ENCODE assay signal across 26 cellular contexts in genomic region chr14:95045255-95045701, GRCh38.
DNase-seq lines count a peak whose midpoint lies in the region; ATAC-seq and TF ChIP-seq lines count a peak whose summit lies in the region.
"Had no signal": no experiment of that assay in that cellular context is flagged by ENCODE, and none has a peak within 500 bp of the region (broad histone marks: within the 10 kb centered on the region; RNA-seq: fewer than 3 reads in every experiment).

No MANE protein-coding gene starts in this region.

- H3K27me3 Mint-ChIP-seq in natural killer cell treated with Interleukin-12 subunit alpha and Interleukin-12 subunit beta and Interleukin-15 and Interleukin-18, amount 100 ng/mL, for 72 hours, result peaks cover 29 to 30% of the 10 kb centered on the region in 2 donors
- H3K27me3 Mint-ChIP-seq in stimulated activated memory B cell treated with anti-CD40 and anti-IgM and Interleukin-4, amounts not matched to agents 10 μg/mL and 1 μg/mL and 100 μg/mL, for 72 hours, result peaks cover 67% of the 10 kb centered on the region

- no peaks in the 10 kb centered on the region for H3K9me3 Mint-ChIP-seq in natural killer cell treated with Interleukin-12 subunit alpha and Interleukin-12 subunit beta and Interleukin-15 and Interleukin-18, amount 100 ng/mL, for 72 hours
- H3K9me3 Mint-ChIP-seq in stimulated activated memory B cell treated with anti-CD40 and anti-IgM and Interleukin-4, amounts not matched to agents 10 μg/mL and 1 μg/mL and 100 μg/mL, for 72 hours, result peaks cover 6% of the 10 kb centered on the region
- H3K9me3 Mint-ChIP-seq: activated naive CD4-positive, alpha-beta T cell treated with anti-CD3 and anti-CD28 coated beads, Interleukin-2, amount 50 U/mL, for 72 hours; T-helper 1 cell treated with Interleukin-12 subunit alpha and Interleukin-12 subunit beta and Interleukin-4 antibody, amounts not matched to agents 30 μg/mL and 1 μg/mL, for 36 hours had no signal

- intact Hi-C loops in stomach (cut with DNase I; ENCODE audit: low total_unique reads), result no loop called here

- H3K27ac ChIP-seq in RWPE2 (ENCODE audit: poor library complexity, severe bottlenecking), result no peak overlapping the region
- H3K27ac ChIP-seq in stomach, result no peak overlapping the region
- no peak overlapping the region for H3K27ac ChIP-seq in smooth muscle cell (ENCODE audit: low read depth)
- H3K27ac ChIP-seq: neutrophil, RWPE1 had no signal

- H3K27ac Mint-ChIP-seq in natural killer cell treated with Interleukin-12 subunit alpha and Interleukin-12 subunit beta and Interleukin-15 and Interleukin-18, amount 100 ng/mL, for 72 hours, result no peak overlapping the region
- H3K27ac Mint-ChIP-seq in stimulated activated memory B cell treated with anti-CD40 and anti-IgM and Interleukin-4, amounts not matched to agents 10 μg/mL and 1 μg/mL and 100 μg/mL, for 72 hours, result no peak overlapping the region
- H3K27ac Mint-ChIP-seq: activated naive CD4-positive, alpha-beta T cell treated with anti-CD3 and anti-CD28 coated beads, Interleukin-2, amount 50 U/mL, for 72 hours; CD4-positive, CD25-positive, alpha-beta regulatory T cell; progenitor cell of endocrine pancreas; T-helper 1 cell treated with Interleukin-12 subunit alpha and Interleukin-12 subunit beta and Interleukin-4 antibody, amounts not matched to agents 30 μg/mL and 1 μg/mL, for 36 hours had no signal

- no peaks in the 10 kb centered on the region for H3F3A ChIP-seq in smooth muscle cell (ENCODE audit: low read depth)

- DNase-seq in activated CD8-positive, alpha-beta memory T cell treated with anti-CD3 and anti-CD28 coated beads, Interleukin-2, amount 50 U/mL, for 48 hours, result peak; percentile 12
- DNase-seq in activated CD8-positive, alpha-beta memory T cell treated with anti-CD3 and anti-CD28 coated beads, Interleukin-2, amount 50 U/mL, for 4 hours, result no peak
- DNase-seq in RWPE2 (ENCODE audit: low spot score), result peak; percentile 33
- DNase-seq in natural killer cell treated with Interleukin-12 subunit alpha and Interleukin-12 subunit beta and Interleukin-15 and Interleukin-18, amount 100 ng/mL, for 72 hours (ENCODE audit: low spot score), result peak; percentile 48
- DNase-seq in stomach, result peak; percentile 17
- no peak for DNase-seq in smooth muscle cell (lab: John Stamatoyannopoulos, UW; ENCODE audit: unreplicated experiment)
- DNase-seq in Kasumi-1 (lab: John Stamatoyannopoulos, UW), result no peak
- DNase-seq: activated CD4-positive, alpha-beta T cell treated with anti-CD3 and anti-CD28 coated beads, Interleukin-2, amount 50 U/mL, for 1 hour; activated CD4-positive, CD25-positive, alpha-beta regulatory T cell; CD4-positive, CD25-positive, alpha-beta regulatory T cell; DND-41; effector CD4-positive, alpha-beta T cell; hypothalamus; left cardiac atrium; mammary epithelial cell; NCI-H1048; NCI-H1694 treated with DMSO at 0.1 percent for 48 hours; SK-N-SH; stimulated activated CD4-positive, alpha-beta T cell treated with anti-CD3 and anti-CD28 coated beads, Interleukin-15, amount 100 ng/mL, for 24 hours; stimulated activated CD4-positive, alpha-beta T cell treated with anti-CD3 and anti-CD28 coated beads, Interleukin-4, amount 100 ng/mL, for 4 hours had no signal

- no peak for TF ChIP-seq POLR2A in stomach (IDR thresholded peaks at IDR 0.05)

- H3K27me3 ChIP-seq in RWPE2 (ENCODE audit: insufficient read depth, poor library complexity, severe bottlenecking) (peaks cover 40% of the 10 kb centered on the region), stomach (peaks cover 0 to 6% (median 0%) of the 10 kb centered on the region in 3 donors), smooth muscle cell (ENCODE audit: low read depth) (peaks cover 7% of the 10 kb centered on the region)

- no peak overlapping the region for H3K4me3 Mint-ChIP-seq in natural killer cell treated with Interleukin-12 subunit alpha and Interleukin-12 subunit beta and Interleukin-15 and Interleukin-18, amount 100 ng/mL, for 72 hours
- no peak overlapping the region for H3K4me3 Mint-ChIP-seq in stimulated activated memory B cell treated with anti-CD40 and anti-IgM and Interleukin-4, amounts not matched to agents 10 μg/mL and 1 μg/mL and 100 μg/mL, for 72 hours
- H3K4me3 Mint-ChIP-seq: CD4-positive, CD25-positive, alpha-beta regulatory T cell; T-helper 1 cell treated with Interleukin-12 subunit alpha and Interleukin-12 subunit beta and Interleukin-4 antibody, amounts not matched to agents 30 μg/mL and 1 μg/mL, for 36 hours had no signal

- H2AFZ ChIP-seq in smooth muscle cell (ENCODE audit: low read depth), result no peak overlapping the region

- H3K4me1 ChIP-seq in RWPE2 (ENCODE audit: insufficient read depth, poor library complexity, severe bottlenecking) (no peaks in the 10 kb centered on the region), stomach (peaks cover 0 to 6% (median 0%) of the 10 kb centered on the region in 4 donors), smooth muscle cell (ENCODE audit: low read depth) (no peaks in the 10 kb centered on the region)

- TF ChIP-seq CTCF in RWPE2 (IDR thresholded peaks at IDR 0.05; ENCODE audit: poor library complexity, severe bottlenecking), result no peak
- TF ChIP-seq CTCF in stomach (IDR thresholded peaks at IDR 0.05), result no peak
- no peak for TF ChIP-seq CTCF in smooth muscle cell (IDR thresholded peaks at IDR 0.05; ENCODE audit: borderline replicate concordance, insufficient read depth, poor library complexity, severe bottlenecking)

- WGBS in stomach, 5 donors, result 67 to 82% (median 70%) methylated on average over 11 of the region's 11 CpGs
- WGBS in smooth muscle cell (ENCODE audit: low lambda C conversion rate), result 80% methylated on average over 11 of the region's 11 CpGs

- H3K4me3 ChIP-seq in RWPE2 (ENCODE audit: severe bottlenecking) (no peak overlapping the region), stomach (no peak overlapping the region), smooth muscle cell (no peak overlapping the region)

- no peaks in the 10 kb centered on the region for H3K4me1 Mint-ChIP-seq in natural killer cell treated with Interleukin-12 subunit alpha and Interleukin-12 subunit beta and Interleukin-15 and Interleukin-18, amount 100 ng/mL, for 72 hours (ENCODE audit: low read depth in 2 of 2)
- no peaks in the 10 kb centered on the region for H3K4me1 Mint-ChIP-seq in stimulated activated memory B cell treated with anti-CD40 and anti-IgM and Interleukin-4, amounts not matched to agents 10 μg/mL and 1 μg/mL and 100 μg/mL, for 72 hours
- H3K4me1 Mint-ChIP-seq: CD4-positive, CD25-positive, alpha-beta regulatory T cell had no signal

- H3K79me2 ChIP-seq in smooth muscle cell (ENCODE audit: low read depth), result no peaks in the 10 kb centered on the region

- TF ChIP-seq EP300 in stomach (IDR thresholded peaks at IDR 0.05), result no peak

- H3K36me3 ChIP-seq in RWPE2 (ENCODE audit: low read depth) (no peaks in the 10 kb centered on the region), stomach (no peaks in the 10 kb centered on the region), smooth muscle cell (ENCODE audit: low read depth) (no peaks in the 10 kb centered on the region)
- H3K36me3 ChIP-seq: neutrophil had no signal

- no peak for ATAC-seq in RWPE2 (ENCODE audit: low read depth)
- no peak for ATAC-seq in natural killer cell treated with Interleukin-12 subunit alpha and Interleukin-12 subunit beta and Interleukin-15 and Interleukin-18, amount 100 ng/mL, for 72 hours
- no peak for ATAC-seq in stimulated activated memory B cell treated with anti-CD40 and anti-IgM and Interleukin-4, amounts not matched to agents 10 μg/mL and 1 μg/mL and 100 μg/mL, for 72 hours
- ATAC-seq: activated naive CD4-positive, alpha-beta T cell treated with anti-CD3 and anti-CD28 coated beads, Interleukin-2, amount 50 U/mL, for 72 hours; left cardiac atrium had no signal

- H3K9me3 ChIP-seq in RWPE2 (ENCODE audit: severe bottlenecking), result no peaks in the 10 kb centered on the region
- no peaks in the 10 kb centered on the region for H3K9me3 ChIP-seq in stomach
- H3K9me3 ChIP-seq in smooth muscle cell (replicated peaks; ENCODE audit: low read depth), result no peaks in the 10 kb centered on the region
- H3K9me3 ChIP-seq: neutrophil, SK-N-SH had no signal

- no peaks in the 10 kb centered on the region for H3K36me3 Mint-ChIP-seq in natural killer cell treated with Interleukin-12 subunit alpha and Interleukin-12 subunit beta and Interleukin-15 and Interleukin-18, amount 100 ng/mL, for 72 hours
- H3K36me3 Mint-ChIP-seq in stimulated activated memory B cell treated with anti-CD40 and anti-IgM and Interleukin-4, amounts not matched to agents 10 μg/mL and 1 μg/mL and 100 μg/mL, for 72 hours, result no peaks in the 10 kb centered on the region
- H3K36me3 Mint-ChIP-seq: activated naive CD4-positive, alpha-beta T cell treated with anti-CD3 and anti-CD28 coated beads, Interleukin-2, amount 50 U/mL, for 72 hours; CD4-positive, CD25-positive, alpha-beta regulatory T cell had no signal

- no peaks in the 10 kb centered on the region for H4K20me1 ChIP-seq in smooth muscle cell (ENCODE audit: low read depth)

- no peak overlapping the region for H3K9ac ChIP-seq in smooth muscle cell (ENCODE audit: low read depth)
- H3K9ac ChIP-seq: SK-N-SH had no signal

- H3K4me2 ChIP-seq in smooth muscle cell, result no peak overlapping the region
- H3K4me2 ChIP-seq: SK-N-SH had no signal

Comparison
In these comparisons a context has a peak if more than half of its experiments do, and no peak if none do; other contexts are left out.
1. DNase-seq: peak in activated CD8-positive, alpha-beta memory T cell treated with anti-CD3 and anti-CD28 coated beads, Interleukin-2, amount 50 U/mL, for 48 hours (single experiment), RWPE2 (single experiment), natural killer cell treated with Interleukin-12 subunit alpha and Interleukin-12 subunit beta and Interleukin-15 and Interleukin-18, amount 100 ng/mL, for 72 hours (single experiment) and stomach (single experiment); none in activated CD8-positive, alpha-beta memory T cell treated with anti-CD3 and anti-CD28 coated beads, Interleukin-2, amount 50 U/mL, for 4 hours (single experiment), smooth muscle cell (single experiment) and Kasumi-1 (0 of 2).